26 cellular contexts compared by ENCODE assay signal in the genomic region with DNA sequence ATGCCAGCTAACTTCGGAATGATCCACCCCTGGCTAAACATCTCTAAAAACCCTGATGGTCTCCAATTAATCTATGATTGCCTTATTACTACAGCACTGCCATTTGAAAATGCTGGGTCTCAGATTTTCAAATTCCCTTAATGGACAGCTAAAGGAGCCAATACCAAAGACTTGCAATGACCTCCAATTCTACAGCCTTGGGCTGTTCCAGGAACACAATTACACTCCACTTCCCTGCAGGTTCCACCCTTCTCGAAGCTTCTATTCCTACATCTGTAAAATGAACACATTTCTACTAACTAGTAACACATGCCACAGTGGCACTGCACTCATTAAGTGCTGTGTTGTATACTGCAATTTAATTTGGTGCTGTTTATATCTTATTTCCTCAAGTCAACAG.
A peak's percentile ranks its signal among the peaks of the same experiment; 100 is the strongest.
DNase-seq lines count a peak whose midpoint lies in the region; ATAC-seq, FAIRE-seq and TF ChIP-seq lines count a peak whose summit lies in the region.
"Had no signal": no experiment of that assay in that cellular context is flagged by ENCODE, and none has a peak within 500 bp of the region (broad histone marks: within the 10 kb centered on the region; RNA-seq: fewer than 3 reads in every experiment).

No MANE protein-coding gene starts in this region.

- no peaks in the 10 kb centered on the region for H3K27me3 Mint-ChIP-seq in natural killer cell (ENCODE audit: low read depth in 2 of 2)
- no peaks in the 10 kb centered on the region for H3K27me3 Mint-ChIP-seq in natural killer cell treated with Interleukin-12 subunit alpha and Interleukin-12 subunit beta and Interleukin-15 and Interleukin-18, amount 100 ng/mL, for 72 hours
- no peaks in the 10 kb centered on the region for H3K27me3 Mint-ChIP-seq in activated naive CD8-positive, alpha-beta T cell treated with anti-CD3 and anti-CD28 coated beads, Interleukin-2, amount 50 U/mL, for 24 hours

- peaks cover 42 to 49% of the 10 kb centered on the region in 2 donors for H3K4me1 Mint-ChIP-seq in natural killer cell
- peaks cover 17 to 32% of the 10 kb centered on the region in 2 donors for H3K4me1 Mint-ChIP-seq in natural killer cell treated with Interleukin-12 subunit alpha and Interleukin-12 subunit beta and Interleukin-15 and Interleukin-18, amount 100 ng/mL, for 72 hours (ENCODE audit: low read depth in 2 of 2)
- peaks cover 45% of the 10 kb centered on the region for H3K4me1 Mint-ChIP-seq in activated naive CD8-positive, alpha-beta T cell treated with anti-CD3 and anti-CD28 coated beads, Interleukin-2, amount 50 U/mL, for 24 hours

- TF ChIP-seq CTCF in natural killer cell (IDR thresholded peaks at IDR 0.05) = no peak
- no peak for TF ChIP-seq CTCF in neutrophil (IDR thresholded peaks at IDR 0.05)

- no peak overlapping the region for H3K4me3 Mint-ChIP-seq in natural killer cell
- H3K4me3 Mint-ChIP-seq in natural killer cell treated with Interleukin-12 subunit alpha and Interleukin-12 subunit beta and Interleukin-15 and Interleukin-18, amount 100 ng/mL, for 72 hours = no peak overlapping the region
- no peak overlapping the region for H3K4me3 Mint-ChIP-seq in activated naive CD8-positive, alpha-beta T cell treated with anti-CD3 and anti-CD28 coated beads, Interleukin-2, amount 50 U/mL, for 24 hours
- H3K4me3 Mint-ChIP-seq: endodermal cell had no signal

- H3K27me3 ChIP-seq in neutrophil = no peaks in the 10 kb centered on the region
- H3K27me3 ChIP-seq: BLaER1 treated with 17β-estradiol and CSF1 and Interleukin-3, amounts not matched to agents 10 nM and 100 nM; colonic mucosa; esophagus muscularis mucosa; upper lobe of right lung had no signal

- no peak for FAIRE-seq in urothelium cell line (lab: Jason Lieb, UNC)
- FAIRE-seq: D721Med, frontal cortex had no signal

- no peak for DNase-seq in natural killer cell
- DNase-seq in natural killer cell treated with Interleukin-12 subunit alpha and Interleukin-12 subunit beta and Interleukin-15 and Interleukin-18, amount 100 ng/mL, for 72 hours (ENCODE audit: low spot score) = no peak
- no peak for DNase-seq in activated naive CD8-positive, alpha-beta T cell treated with anti-CD3 and anti-CD28 coated beads, Interleukin-2, amount 50 U/mL, for 24 hours
- no peak for DNase-seq in urothelium cell line (ENCODE audit: low spot score)
- DNase-seq: activated CD4-positive, alpha-beta T cell treated with anti-CD3 and anti-CD28 coated beads, Interleukin-2, amount 50 U/mL, for 4 hours; activated CD8-positive, alpha-beta memory T cell treated with anti-CD3 and anti-CD28 coated beads, Interleukin-2, amount 50 U/mL, for 48 hours; activated effector memory CD4-positive, alpha-beta T cell treated with Interleukin-2 at 50 U/mL for 16 hours; colonic mucosa; endodermal cell; hippocampal formation; IMR-90; midbrain; NCI-H1105; NCI-H2029 treated with DMSO at 0.1 percent for 48 hours; stimulated activated CD8-positive, alpha-beta memory T cell treated with anti-CD3 and anti-CD28 coated beads, Interleukin-4, amount 100 ng/mL, for 48 hours; T-helper 9 cell; upper lobe of right lung had no signal

- intact Hi-C loops in natural killer cell (cut with micrococcal nuclease) = no loop called here

- H3K27ac ChIP-seq in neutrophil = peak overlapping the region; percentile 51
- H3K27ac ChIP-seq: BLaER1 treated with 17β-estradiol and CSF1 and Interleukin-3, amounts not matched to agents 10 nM and 100 nM; colonic mucosa; upper lobe of right lung had no signal

- no peaks in the 10 kb centered on the region for H3K36me3 Mint-ChIP-seq in natural killer cell
- no peaks in the 10 kb centered on the region for H3K36me3 Mint-ChIP-seq in natural killer cell treated with Interleukin-12 subunit alpha and Interleukin-12 subunit beta and Interleukin-15 and Interleukin-18, amount 100 ng/mL, for 72 hours
- peaks cover 6% of the 10 kb centered on the region for H3K36me3 Mint-ChIP-seq in activated naive CD8-positive, alpha-beta T cell treated with anti-CD3 and anti-CD28 coated beads, Interleukin-2, amount 50 U/mL, for 24 hours (ENCODE audit: low read depth)

- H3K4me3 ChIP-seq in neutrophil (ENCODE audit: low read depth in 1 of 2, low read length in 1 of 2) = peak overlapping the region in 1 of 2 experiments; percentile 12
- H3K4me3 ChIP-seq: BLaER1 treated with 17β-estradiol and CSF1 and Interleukin-3, amounts not matched to agents 10 nM and 100 nM; colonic mucosa; esophagus muscularis mucosa; upper lobe of right lung had no signal

- peaks cover 42 to 59% of the 10 kb centered on the region in 2 experiments for H3K4me1 ChIP-seq in neutrophil (ENCODE audit: control insufficient read depth in 1 of 2, insufficient read depth in 1 of 2, low read depth in 1 of 2, low read length in 1 of 2)
- H3K4me1 ChIP-seq: colonic mucosa had no signal

- H3K27ac Mint-ChIP-seq in natural killer cell = peak overlapping the region; percentile 21 to 75
- no peak overlapping the region for H3K27ac Mint-ChIP-seq in natural killer cell treated with Interleukin-12 subunit alpha and Interleukin-12 subunit beta and Interleukin-15 and Interleukin-18, amount 100 ng/mL, for 72 hours
- H3K27ac Mint-ChIP-seq in activated naive CD8-positive, alpha-beta T cell treated with anti-CD3 and anti-CD28 coated beads, Interleukin-2, amount 50 U/mL, for 24 hours = peak overlapping the region; percentile 5
- H3K27ac Mint-ChIP-seq: endodermal cell had no signal

- peaks cover 29% of the 10 kb centered on the region for H3K36me3 ChIP-seq in neutrophil
- H3K36me3 ChIP-seq: colonic mucosa had no signal

- no peak for ATAC-seq in natural killer cell
- ATAC-seq in natural killer cell treated with Interleukin-12 subunit alpha and Interleukin-12 subunit beta and Interleukin-15 and Interleukin-18, amount 100 ng/mL, for 72 hours = no peak
- no peak for ATAC-seq in activated naive CD8-positive, alpha-beta T cell treated with anti-CD3 and anti-CD28 coated beads, Interleukin-2, amount 50 U/mL, for 24 hours
- no peak for ATAC-seq in HG03378 (IDR thresholded peaks at IDR 0.05; ENCODE audit: unreplicated experiment)
- no peak for ATAC-seq in GM19023 (IDR thresholded peaks at IDR 0.05; ENCODE audit: unreplicated experiment)
- ATAC-seq: HCT116, left lobe of liver, upper lobe of right lung had no signal

- no peaks in the 10 kb centered on the region for H3K9me3 ChIP-seq in neutrophil
- H3K9me3 ChIP-seq: BLaER1 treated with 17β-estradiol and CSF1 and Interleukin-3, amounts not matched to agents 10 nM and 100 nM; colonic mucosa; esophagus muscularis mucosa; upper lobe of right lung had no signal

- no peaks in the 10 kb centered on the region for H3K9me3 Mint-ChIP-seq in natural killer cell
- H3K9me3 Mint-ChIP-seq in natural killer cell treated with Interleukin-12 subunit alpha and Interleukin-12 subunit beta and Interleukin-15 and Interleukin-18, amount 100 ng/mL, for 72 hours = no peaks in the 10 kb centered on the region
- H3K9me3 Mint-ChIP-seq in activated naive CD8-positive, alpha-beta T cell treated with anti-CD3 and anti-CD28 coated beads, Interleukin-2, amount 50 U/mL, for 24 hours = no peaks in the 10 kb centered on the region
- H3K9me3 Mint-ChIP-seq: endodermal cell had no signal

Comparison
In these comparisons a context has a peak if more than half of its experiments do, and no peak if none do; other contexts are left out.
1. H3K27ac Mint-ChIP-seq: peak in natural killer cell (2 of 2) and activated naive CD8-positive, alpha-beta T cell treated with anti-CD3 and anti-CD28 coated beads, Interleukin-2, amount 50 U/mL, for 24 hours (single experiment); none in natural killer cell treated with Interleukin-12 subunit alpha and Interleukin-12 subunit beta and Interleukin-15 and Interleukin-18, amount 100 ng/mL, for 72 hours (0 of 2).